In genomic region chr4:133146574-133147198, GRCh38 we compare ENCODE assay signal across 8 cellular contexts. TPM values are rescaled to one million over a fixed set of nuclear protein-coding genes. Genes with fewer than 3 reads are reported as not detected.
DNase-seq lines count a peak whose midpoint lies in the region; ATAC-seq, FAIRE-seq and TF ChIP-seq lines count a peak whose summit lies in the region.

No MANE protein-coding gene starts in this region.

- DNase-seq in NCI-H510A treated with DMSO at 0.1 percent for 48 hours (lab: John Stamatoyannopoulos, UW) (peak; percentile 20), NCI-H510A (lab: John Stamatoyannopoulos, UW) (no peak), HCEC 1CT (peak; percentile 53), NCI-H526 (lab: John Stamatoyannopoulos, UW) (peak; percentile 42 to 71), cerebellar cortex (ENCODE audit: low spot score) (peak; percentile 50), HepG2 (ENCODE audit: low spot score) (peak; percentile 15), upper lobe of left lung (peak in 1 of 2 donors; percentile 52), T1000 (lab: John Stamatoyannopoulos, UW) (no peak)

- TF ChIP-seq EP300 in HepG2 (IDR thresholded peaks at IDR 0.05; ENCODE audit: low read depth in 2 of 2, low read length in 2 of 2) (no peak), HepG2 (CRISPR knock-in tag; IDR thresholded peaks at IDR 0.05; ENCODE audit: borderline replicate concordance) (no peak), upper lobe of left lung (IDR thresholded peaks at IDR 0.05) (no peak)

- in situ Hi-C loops in HepG2 (cut with HindIII; ENCODE audit: extremely low pct_ligation_motif_present, low pct_unique_long_range_greater_than_20kb): loop anchor here (10.0 kb wide), 1 partner anchor 338 kb away; no protein-coding TSS in a partner anchor

- H3K27me3 ChIP-seq in HepG2 (ENCODE audit: control insufficient read depth in 1 of 2, insufficient read depth in 2 of 2, low read length in 2 of 2) (peaks cover 0 to 8% of the 10 kb centered on the region in 2 experiments; a peak in 1 of 5 replicates), upper lobe of left lung (peaks cover 0 to 31% (median 15%) of the 10 kb centered on the region in 4 donors)

- H3K9ac ChIP-seq in HepG2 (ENCODE audit: insufficient read depth, low read depth, low read length): no peak overlapping the region

- no TSS peak for BruUV-seq in HepG2 (replicated peaks; lab: Mats Ljungman, UMichigan)

- no peaks in the 10 kb centered on the region for H3K9me3 ChIP-seq in HepG2 (ENCODE audit: low read length)
- no peaks in the 10 kb centered on the region for H3K9me3 ChIP-seq in upper lobe of left lung

- FAIRE-seq in HepG2 (lab: Jason Lieb, UNC): no peak

- H3K4me1 ChIP-seq in HepG2 (ENCODE audit: insufficient read depth, low read length) (no peaks in the 10 kb centered on the region), upper lobe of left lung (peaks cover 34 to 56% (median 47%) of the 10 kb centered on the region in 4 donors)

- CTCF ChIA-PET in HepG2 (lab: Yijun Ruan, JAX; ENCODE audit: low intra/inter-chr PET ratio, low total read pairs): interaction anchor here (0.7 to 1.2 kb wide), 2 partner anchors 8 to 927 kb away, joined by 3 to 4 read pairs; no protein-coding TSS in a partner anchor

- WGBS in HepG2 (ENCODE audit: low lambda C conversion rate): 8% methylated on average over 25 of the region's 27 CpGs
- 1 to 3% methylated on average over 22 to 27 of the region's 27 CpGs for WGBS in upper lobe of left lung, 2 donors

- H4K20me1 ChIP-seq in HepG2 (ENCODE audit: insufficient read depth, low read length): no peaks in the 10 kb centered on the region

- ATAC-seq in HepG2 (peak; percentile 90), upper lobe of left lung (ENCODE audit: low FRiP score in 2 of 2) (peak in 1 of 2 donors; percentile 64)

- H3K79me2 ChIP-seq in HepG2 (ENCODE audit: insufficient read depth, low read length): no peaks in the 10 kb centered on the region

- H3K4me2 ChIP-seq in HepG2 (ENCODE audit: low read depth, low read length): peak overlapping the region; percentile 48; the same call in 1 of the 2 replicates

- H2AFZ ChIP-seq in HepG2 (ENCODE audit: low read length): no peak overlapping the region

- H3K27ac ChIP-seq in HepG2 (ENCODE audit: extremely low read length, insufficient read depth, low read length) (no peak overlapping the region), upper lobe of left lung (no peak overlapping the region)

- H3K36me3 ChIP-seq in HepG2 (replicated peaks in 1 of 2; ENCODE audit: control insufficient read depth in 1 of 2, insufficient read depth in 2 of 2, low read length in 2 of 2) (no peaks in the 10 kb centered on the region), upper lobe of left lung (no peaks in the 10 kb centered on the region)

- intact Hi-C loops in HepG2 (cut with micrococcal nuclease; ENCODE audit: unreplicated experiment): loop anchor here (1.0 kb wide), 1 partner anchor 337 kb away; no protein-coding TSS in a partner anchor

- POLR2A ChIA-PET in HepG2 (lab: Yijun Ruan, JAX): no interaction called here

- TF ChIP-seq POLR2A in HepG2 (IDR thresholded peaks at IDR 0.05; ENCODE audit: insufficient read depth in 1 of 2, low read depth in 2 of 2, low read length in 2 of 2) (no peak), upper lobe of left lung (IDR thresholded peaks at IDR 0.05) (no peak)

- H3K4me3 ChIP-seq in HepG2 (replicated peaks in 1 of 3; ENCODE audit: insufficient read depth in 1 of 3, low read depth in 2 of 3, low read length in 3 of 3) (peak overlapping the region in 1 of 3 experiments; percentile 23; a peak in 1 of 6 replicates), upper lobe of left lung (peak overlapping the region in 2 of 4 donors; percentile 45 to 47)

- 0 out of 2 replicates have a peak, but pooled peaks have one; percentile 26 for TF ChIP-seq RAD21 in HepG2 (CRISPR knock-in tag; IDR thresholded peaks at IDR 0.05)

- TF ChIP-seq CTCF in HepG2 (CRISPR knock-in tag; IDR thresholded peaks at IDR 0.05) (peak; percentile 70), upper lobe of left lung (IDR thresholded peaks at IDR 0.05) (peak; percentile 12 to 89 (median 52))

TF ChIP-seq in HepG2, 621 proteins besides CTCF, POLR2A, EP300 and RAD21:
- no peak for TF ChIP-seq ZNF607 (CRISPR knock-in tag; IDR thresholded peaks at IDR 0.05; ENCODE audit: borderline replicate concordance)
- TF ChIP-seq ZNF484 (CRISPR knock-in tag; IDR thresholded peaks at IDR 0.05; ENCODE audit: borderline replicate concordance, low read depth): no peak
- peak; percentile 78 for TF ChIP-seq STAG1 (CRISPR knock-in tag; IDR thresholded peaks at IDR 0.05)
- TF ChIP-seq ZNF253 (CRISPR knock-in tag; IDR thresholded peaks at IDR 0.05; ENCODE audit: borderline replicate concordance): no peak
- TF ChIP-seq THYN1 (CRISPR knock-in tag; IDR thresholded peaks at IDR 0.05; ENCODE audit: borderline replicate concordance, low read depth): no peak
- TF ChIP-seq ZFP1 (CRISPR knock-in tag; IDR thresholded peaks at IDR 0.05): no peak
- TF ChIP-seq SMC3 (IDR thresholded peaks at IDR 0.05; ENCODE audit: low read length): peak; percentile 57; the same call in 1 of the 2 replicates

RNA-seq across cellular contexts. Expression of gene PCDH10, which starts 2.4 kb away (rescaled TPM):
- total RNA-seq in HepG2 (2016; rRNA removed; fragmentation: Illumina TruSeq; extraction: Trizol) (not detected in 2 replicates), upper lobe of left lung (1 to 10 TPM in 1 of 6 donors, under 1 TPM in 4, not detected in 1; 0.39 to 1.3 (median 0.76) TPM)
- not detected in 2 replicates for total RNA-seq in HepG2 (2016; cell fraction: cytosol; rRNA removed; fragmentation: Illumina TruSeq; extraction: Trizol; ENCODE audit: low read depth)
- total RNA-seq in HepG2 (2016; cell fraction: insoluble cytoplasmic fraction; rRNA removed; fragmentation: Illumina TruSeq; extraction: Trizol): not detected in 2 replicates
- not detected in 2 replicates for total RNA-seq in HepG2 (2016; cell fraction: membrane; rRNA removed; fragmentation: Illumina TruSeq; extraction: Trizol)
- total RNA-seq in HepG2 (2016; cell fraction: nucleus; rRNA removed; fragmentation: Illumina TruSeq; extraction: Trizol): not detected in 2 replicates
- polyA plus RNA-seq in HepG2 (2011; rRNA removed): not detected in 2 replicates
- not detected in 2 replicates for polyA plus RNA-seq in HepG2 (2011; cell fraction: cytosol; rRNA removed)
- polyA plus RNA-seq in HepG2 (2011; cell fraction: nucleus; rRNA removed): 0.02 TPM in 1 of 2 replicates, not detected in the other
- polyA plus RNA-seq in HepG2 (2012): not detected in 2 replicates
- not detected in 2 replicates for polyA plus RNA-seq in HepG2 (2016; cell fraction: cytosol; fragmentation: Illumina TruSeq; extraction: Trizol; ENCODE audit: low read depth)
- not detected in 2 replicates for polyA plus RNA-seq in HepG2 (2016; cell fraction: insoluble cytoplasmic fraction; fragmentation: Illumina TruSeq; extraction: Trizol; ENCODE audit: low read depth)
- not detected in 2 replicates for polyA plus RNA-seq in HepG2 (2016; cell fraction: membrane; fragmentation: Illumina TruSeq; extraction: Trizol; ENCODE audit: low read depth)
- polyA plus RNA-seq in HepG2 (2016; cell fraction: nucleus; fragmentation: Illumina TruSeq; extraction: Trizol; ENCODE audit: insufficient read depth, low read depth): not detected in 2 replicates
- 10.9 TPM in 1 of 2 replicates, not detected in the other for polyA minus RNA-seq in HepG2 (2011; rRNA and poly(A)+ RNA removed; ENCODE audit: low replicate concordance)
- polyA minus RNA-seq in HepG2 (2011; cell fraction: cytosol; rRNA and poly(A)+ RNA removed): not detected in 2 replicates
- not detected in 2 replicates for polyA minus RNA-seq in HepG2 (2011; cell fraction: nucleus; rRNA and poly(A)+ RNA removed)

Comparison
In these comparisons a context has a peak if more than half of its experiments do, and no peak if none do; other contexts are left out.
1. DNase-seq: peak in NCI-H510A treated with DMSO at 0.1 percent for 48 hours (single experiment), HCEC 1CT (single experiment), NCI-H526 (2 of 2), cerebellar cortex (single experiment) and HepG2 (single experiment); none in NCI-H510A (single experiment) and T1000 (single experiment).